ENCODE assay signal across 1 cellular context in genomic region chr15:100880139-100880896, GRCh38.
TF ChIP-seq lines count a peak whose summit lies in the region.

No MANE protein-coding gene starts in this region.

TF ChIP-seq in HepG2, 621 proteins besides CTCF, POLR2A, EP300 and RAD21 (continued from another document):
- no peak for TF ChIP-seq ZNF275 (CRISPR knock-in tag; IDR thresholded peaks at IDR 0.05; ENCODE audit: borderline replicate concordance)
- no peak for TF ChIP-seq MED1 (CRISPR knock-in tag; IDR thresholded peaks at IDR 0.05)
- no peak for TF ChIP-seq ZFX (CRISPR knock-in tag; IDR thresholded peaks at IDR 0.05; ENCODE audit: low read depth)
- TF ChIP-seq ELK4 (CRISPR knock-in tag; IDR thresholded peaks at IDR 0.05; ENCODE audit: borderline replicate concordance): no peak
- TF ChIP-seq ZNF576 (CRISPR knock-in tag; IDR thresholded peaks at IDR 0.05): no peak
- TF ChIP-seq ZNF569 (CRISPR knock-in tag; IDR thresholded peaks at IDR 0.05; ENCODE audit: borderline replicate concordance): no peak
- TF ChIP-seq ZNF256 (CRISPR knock-in tag; conservative IDR thresholded peaks at IDR 0.05): no peak
- TF ChIP-seq FOXK1 (CRISPR knock-in tag; IDR thresholded peaks at IDR 0.05; ENCODE audit: borderline replicate concordance, low read depth): no peak
- TF ChIP-seq SRSF1 (optimal IDR thresholded peaks at IDR 0.05; ENCODE audit: low read depth, low read length): no peak
